In the genomic region with DNA sequence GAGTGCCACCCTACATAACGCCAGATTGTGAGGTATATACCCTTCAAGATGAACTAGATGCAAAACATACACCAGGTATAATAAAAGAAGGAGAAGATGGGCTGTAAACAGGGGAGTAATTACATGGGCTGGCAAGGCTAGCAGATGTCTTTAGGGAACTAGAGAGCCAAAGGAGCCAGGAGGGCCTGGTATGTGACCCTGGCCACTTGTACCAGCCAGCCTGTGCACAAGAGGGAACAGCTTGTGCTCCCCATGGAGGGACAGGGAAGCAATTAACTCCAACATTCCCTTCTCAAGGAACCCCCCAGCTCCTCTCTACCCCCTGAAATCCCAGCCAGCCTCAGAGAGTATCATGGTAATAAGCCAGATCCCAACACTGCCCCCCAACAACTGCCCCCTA, we compare ENCODE assay signal across 23 cellular contexts.
A peak's percentile ranks its signal among the peaks of the same experiment; 100 is the strongest.
DNase-seq lines count a peak whose midpoint lies in the region; ATAC-seq and TF ChIP-seq lines count a peak whose summit lies in the region.
"Had no signal": no experiment of that assay in that cellular context is flagged by ENCODE, and none has a peak within 500 bp of the region (broad histone marks: within the 10 kb centered on the region; RNA-seq: fewer than 3 reads in every experiment).

No MANE protein-coding gene starts in this region.

- peaks cover 2 to 8% of the 10 kb centered on the region in 2 donors for H3K9me3 Mint-ChIP-seq in activated T-cell treated with anti-CD3 and anti-CD28 coated beads, Interleukin-2, amount 50 U/mL, for 72 hours
- H3K9me3 Mint-ChIP-seq in activated naive CD8-positive, alpha-beta T cell (ENCODE audit: low read depth), result peaks cover 6% of the 10 kb centered on the region
- peaks cover 5% of the 10 kb centered on the region for H3K9me3 Mint-ChIP-seq in stimulated activated memory B cell treated with anti-CD40 and anti-IgM and Interleukin-4, amounts not matched to agents 10 μg/mL and 1 μg/mL and 100 μg/mL, for 72 hours
- H3K9me3 Mint-ChIP-seq: natural killer cell had no signal

- in situ Hi-C loops in brain microvascular endothelial cell (cut with HindIII; ENCODE audit: low pct_ligation_motif_present, low sequenced_read_pairs), result no loop called here

- peak overlapping the region; percentile 90 for H3K27ac Mint-ChIP-seq in activated T-cell treated with anti-CD3 and anti-CD28 coated beads, Interleukin-2, amount 50 U/mL, for 72 hours
- H3K27ac Mint-ChIP-seq in activated naive CD8-positive, alpha-beta T cell, result peak overlapping the region; percentile 95
- H3K27ac Mint-ChIP-seq in stimulated activated memory B cell treated with anti-CD40 and anti-IgM and Interleukin-4, amounts not matched to agents 10 μg/mL and 1 μg/mL and 100 μg/mL, for 72 hours, result peak overlapping the region; percentile 82

- DNase-seq in activated T-cell treated with anti-CD3 and anti-CD28 coated beads, Interleukin-2, amount 50 U/mL, for 72 hours, result no peak
- DNase-seq in activated T-cell treated with anti-CD3 and anti-CD28 coated beads, Interleukin-2, amount 50 U/mL, for 48 hours, result no peak
- peak; percentile 65 for DNase-seq in DMS 273 (lab: John Stamatoyannopoulos, UW; ENCODE audit: unreplicated experiment)
- no peak for DNase-seq in NCI-H146 (lab: John Stamatoyannopoulos, UW)
- DNase-seq in brain microvascular endothelial cell, result no peak
- DNase-seq: effector CD4-positive, alpha-beta T cell; glutamatergic neuron; left lung; MM.1S; natural killer cell; NCI-H1417; NCI-H2081; NCI-H446; RPMI8226; small intestine; T-helper 2 cell had no signal

- H3K36me3 Mint-ChIP-seq in activated T-cell treated with anti-CD3 and anti-CD28 coated beads, Interleukin-2, amount 50 U/mL, for 72 hours (ENCODE audit: insufficient read depth in 2 of 2), result peaks cover 20 to 33% of the 10 kb centered on the region in 2 donors
- H3K36me3 Mint-ChIP-seq in activated naive CD8-positive, alpha-beta T cell, result peaks cover 58% of the 10 kb centered on the region
- peaks cover 46% of the 10 kb centered on the region for H3K36me3 Mint-ChIP-seq in stimulated activated memory B cell treated with anti-CD40 and anti-IgM and Interleukin-4, amounts not matched to agents 10 μg/mL and 1 μg/mL and 100 μg/mL, for 72 hours
- H3K36me3 Mint-ChIP-seq: natural killer cell had no signal

- peak overlapping the region in 1 of 2 donors; percentile 6 for H3K4me3 Mint-ChIP-seq in activated T-cell treated with anti-CD3 and anti-CD28 coated beads, Interleukin-2, amount 50 U/mL, for 72 hours
- no peak overlapping the region for H3K4me3 Mint-ChIP-seq in activated naive CD8-positive, alpha-beta T cell
- no peak overlapping the region for H3K4me3 Mint-ChIP-seq in stimulated activated memory B cell treated with anti-CD40 and anti-IgM and Interleukin-4, amounts not matched to agents 10 μg/mL and 1 μg/mL and 100 μg/mL, for 72 hours
- H3K4me3 Mint-ChIP-seq: natural killer cell had no signal

- TF ChIP-seq CTCF in brain microvascular endothelial cell (IDR thresholded peaks at IDR 0.05; ENCODE audit: low read depth, low read length, missing control alignments), result no peak

- H3K4me3 ChIP-seq in brain microvascular endothelial cell (ENCODE audit: low read depth, low read length), result no peak overlapping the region
- H3K4me3 ChIP-seq: BLaER1 treated with 17β-estradiol and CSF1 and Interleukin-3, amounts not matched to agents 10 nM and 100 nM; left lung; upper lobe of left lung had no signal

- no peaks in the 10 kb centered on the region for H3K27me3 Mint-ChIP-seq in activated T-cell treated with anti-CD3 and anti-CD28 coated beads, Interleukin-2, amount 50 U/mL, for 72 hours (ENCODE audit: low read depth)
- no peaks in the 10 kb centered on the region for H3K27me3 Mint-ChIP-seq in activated naive CD8-positive, alpha-beta T cell
- H3K27me3 Mint-ChIP-seq in stimulated activated memory B cell treated with anti-CD40 and anti-IgM and Interleukin-4, amounts not matched to agents 10 μg/mL and 1 μg/mL and 100 μg/mL, for 72 hours, result no peaks in the 10 kb centered on the region

- ATAC-seq in activated T-cell treated with anti-CD3 and anti-CD28 coated beads, Interleukin-2, amount 50 U/mL, for 72 hours (replicated peaks in 1 of 2), result no peak
- ATAC-seq in stimulated activated memory B cell treated with anti-CD40 and anti-IgM and Interleukin-4, amounts not matched to agents 10 μg/mL and 1 μg/mL and 100 μg/mL, for 72 hours, result no peak
- no peak for ATAC-seq in HG02678 (IDR thresholded peaks at IDR 0.05; ENCODE audit: unreplicated experiment)
- ATAC-seq: left lung, natural killer cell had no signal

- no peaks in the 10 kb centered on the region for H3K27me3 ChIP-seq in brain microvascular endothelial cell (replicated peaks)
- H3K27me3 ChIP-seq: BLaER1 treated with 17β-estradiol and CSF1 and Interleukin-3, amounts not matched to agents 10 nM and 100 nM; left lung; upper lobe of left lung had no signal

- H3K4me1 Mint-ChIP-seq in activated T-cell treated with anti-CD3 and anti-CD28 coated beads, Interleukin-2, amount 50 U/mL, for 72 hours (ENCODE audit: low read depth), result peaks cover 91% of the 10 kb centered on the region
- H3K4me1 Mint-ChIP-seq in activated naive CD8-positive, alpha-beta T cell (ENCODE audit: low read depth), result peaks cover 95% of the 10 kb centered on the region
- H3K4me1 Mint-ChIP-seq in stimulated activated memory B cell treated with anti-CD40 and anti-IgM and Interleukin-4, amounts not matched to agents 10 μg/mL and 1 μg/mL and 100 μg/mL, for 72 hours, result peaks cover 75% of the 10 kb centered on the region

- no peak overlapping the region for H3K27ac ChIP-seq in brain microvascular endothelial cell
- H3K27ac ChIP-seq: BLaER1 treated with 17β-estradiol and CSF1 and Interleukin-3, amounts not matched to agents 10 nM and 100 nM; epithelial cell of prostate; KMS-11; left lung; upper lobe of left lung had no signal

- H3K36me3 ChIP-seq in brain microvascular endothelial cell (replicated peaks), result no peaks in the 10 kb centered on the region
- H3K36me3 ChIP-seq: left lung, upper lobe of left lung had no signal
